Comparison of ENCODE assay signal across 12 cellular contexts in the genomic region with DNA sequence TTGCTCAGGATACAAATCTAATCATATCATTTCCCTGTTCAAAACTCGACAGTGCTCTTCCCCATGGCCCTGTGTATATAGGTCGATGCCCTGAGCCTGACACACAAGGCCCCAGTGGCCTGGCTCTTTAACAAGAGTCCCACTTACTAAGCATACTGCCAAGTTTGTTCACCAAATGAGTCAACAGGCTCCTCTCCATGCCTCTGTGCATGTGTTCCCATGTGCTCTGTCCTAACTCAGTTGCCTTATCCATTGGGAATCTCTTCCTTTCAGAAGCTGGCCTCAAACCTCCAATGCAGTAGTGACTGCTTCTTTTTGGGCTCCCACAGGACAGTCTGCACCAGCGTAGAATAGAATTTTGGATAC. TPM values are rescaled to one million over a fixed set of nuclear protein-coding genes. Genes with fewer than 3 reads are reported as not detected.
DNase-seq lines count a peak whose midpoint lies in the region; ATAC-seq, FAIRE-seq and TF ChIP-seq lines count a peak whose summit lies in the region.
"Had no signal": no experiment of that assay in that cellular context is flagged by ENCODE, and none has a peak within 500 bp of the region (broad histone marks: within the 10 kb centered on the region; RNA-seq: fewer than 3 reads in every experiment).

No MANE protein-coding gene starts in this region.

- TF ChIP-seq CTCF in bronchial epithelial cell (IDR thresholded peaks at IDR 0.05; ENCODE audit: insufficient read depth, low read length, severe bottlenecking) = no peak

- FAIRE-seq in bronchial epithelial cell (lab: Jason Lieb, UNC) = no peak

- no peaks in the 10 kb centered on the region for H3K9me3 ChIP-seq in skeletal muscle tissue (ENCODE audit: control insufficient read depth in 3 of 3, low read length in 3 of 3)

- no peak overlapping the region for H3K4me3 Mint-ChIP-seq in T-helper 2 cell treated with Interferon-gamma antibody and Interleukin-4, amounts not matched to agents 5 μg/mL and 100 μg/mL, for 36 hours

- peak overlapping the region; percentile 75 for H3K27ac ChIP-seq in skeletal muscle tissue (ENCODE audit: low read depth, low read length)

- H3K27me3 ChIP-seq in bronchial epithelial cell (ENCODE audit: control insufficient read depth, insufficient read depth, low read length) (no peaks in the 10 kb centered on the region), skeletal muscle tissue (ENCODE audit: control insufficient read depth in 3 of 3, insufficient read depth in 3 of 3, low read length in 3 of 3) (no peaks in the 10 kb centered on the region)

- H3K4me1 ChIP-seq in skeletal muscle tissue (ENCODE audit: control insufficient read depth in 3 of 3, insufficient read depth in 3 of 3, low read length in 3 of 3) = peaks cover 0 to 17% (median 9%) of the 10 kb centered on the region in 3 donors

- H3K36me3 ChIP-seq in bronchial epithelial cell (ENCODE audit: control insufficient read depth, insufficient read depth, low read length) (no peaks in the 10 kb centered on the region), skeletal muscle tissue (ENCODE audit: control insufficient read depth in 3 of 3, insufficient read depth in 3 of 3, low read length in 3 of 3) (no peaks in the 10 kb centered on the region)

- no peaks in the 10 kb centered on the region for H3K36me3 Mint-ChIP-seq in T-helper 2 cell treated with Interferon-gamma antibody and Interleukin-4, amounts not matched to agents 5 μg/mL and 100 μg/mL, for 36 hours (ENCODE audit: low read depth)

- ATAC-seq in HG03460 (IDR thresholded peaks at IDR 0.05; ENCODE audit: unreplicated experiment) (peak; percentile 31), HG02763 (IDR thresholded peaks at IDR 0.05; ENCODE audit: unreplicated experiment) (no peak)

- H3K4me3 ChIP-seq in bronchial epithelial cell (ENCODE audit: low read depth, low read length) (no peak overlapping the region), skeletal muscle tissue (ENCODE audit: low read length in 3 of 3) (no peak overlapping the region)

- no peak overlapping the region for H3K9ac ChIP-seq in skeletal muscle tissue (ENCODE audit: low read depth in 1 of 3, low read length in 3 of 3)

- no peak for DNase-seq in T-helper 2 cell treated with Interferon-gamma antibody and Interleukin-4, amounts not matched to agents 5 μg/mL and 100 μg/mL, for 36 hours (ENCODE audit: low spot score)
- DNase-seq in T-helper 2 cell = no peak
- DNase-seq in bronchial epithelial cell (ENCODE audit: low read depth) = peak; percentile 48
- no peak for DNase-seq in LoVo (ENCODE audit: low spot score)
- no peak for DNase-seq in SK-N-DZ (ENCODE audit: low spot score)
- DNase-seq: activated effector memory CD4-positive, alpha-beta T cell treated with anti-CD3 and anti-CD28 coated beads, Interleukin-2, amount 50 U/mL, for 16 hours; kidney glomerular epithelial cell; NCI-H2227 treated with DMSO at 0.1 percent for 48 hours had no signal

- no peaks in the 10 kb centered on the region for H3K27me3 Mint-ChIP-seq in T-helper 2 cell treated with Interferon-gamma antibody and Interleukin-4, amounts not matched to agents 5 μg/mL and 100 μg/mL, for 36 hours (ENCODE audit: low read depth)

- no peaks in the 10 kb centered on the region for H3K9me3 Mint-ChIP-seq in T-helper 2 cell treated with Interferon-gamma antibody and Interleukin-4, amounts not matched to agents 5 μg/mL and 100 μg/mL, for 36 hours

- H3K27ac Mint-ChIP-seq in T-helper 2 cell treated with Interferon-gamma antibody and Interleukin-4, amounts not matched to agents 5 μg/mL and 100 μg/mL, for 36 hours = peak overlapping the region; percentile 53

- H3K4me1 Mint-ChIP-seq in T-helper 2 cell treated with Interferon-gamma antibody and Interleukin-4, amounts not matched to agents 5 μg/mL and 100 μg/mL, for 36 hours (ENCODE audit: low read depth) = peaks cover 10% of the 10 kb centered on the region

RNA-seq across cellular contexts. Expression of gene CXCR3, which starts 18.9 kb away (rescaled TPM):
- total RNA-seq in bronchial epithelial cell (not detected in 2 replicates), skeletal muscle tissue (not detected)
- not detected in 2 replicates for polyA plus RNA-seq in SK-N-DZ (2014; cell fraction: cytosol; rRNA removed)
- not detected in 2 replicates for polyA plus RNA-seq in SK-N-DZ (2014; cell fraction: nucleus; rRNA removed)
- total RNA-seq: renal cortical epithelial cell had no signal

RNA-seq across cellular contexts. Expression of gene GCNA, which starts 59.0 kb away (rescaled TPM):
- total RNA-seq in bronchial epithelial cell = 1.6 and 1.7 TPM in 2 replicates
- total RNA-seq in skeletal muscle tissue = 2.6 TPM
- polyA plus RNA-seq in SK-N-DZ (2014; cell fraction: cytosol; rRNA removed) = 0.45 and 1.2 TPM in 2 replicates
- polyA plus RNA-seq in SK-N-DZ (2014; cell fraction: nucleus; rRNA removed) = 8.2 and 9.3 TPM in 2 replicates
